Comparison of ENCODE assay signal across 9 cellular contexts in genomic region chr12:122880668-122881067, GRCh38. TPM values are rescaled to one million over a fixed set of nuclear protein-coding genes. Genes with fewer than 3 reads are reported as not detected.
DNase-seq lines count a peak whose midpoint lies in the region; ATAC-seq and TF ChIP-seq lines count a peak whose summit lies in the region.
"Had no signal": no experiment of that assay in that cellular context is flagged by ENCODE, and none has a peak within 500 bp of the region (broad histone marks: within the 10 kb centered on the region; RNA-seq: fewer than 3 reads in every experiment).

No MANE protein-coding gene starts in this region.

- no peak overlapping the region for H3K27ac ChIP-seq in CD4-positive, alpha-beta T cell (ENCODE audit: low read depth, low read length)
- H3K27ac ChIP-seq in left ventricle myocardium inferior (replicated peaks): peak overlapping the region; percentile 50
- peak overlapping the region in 7 of 8 donors; percentile 26 to 81 (median 48) for H3K27ac ChIP-seq in spleen

- no peaks in the 10 kb centered on the region for H3K9me3 Mint-ChIP-seq in CD4-positive, alpha-beta T cell
- no peaks in the 10 kb centered on the region for H3K9me3 Mint-ChIP-seq in IgD-negative memory B cell
- H3K9me3 Mint-ChIP-seq in activated CD8-positive, alpha-beta T cell treated with anti-CD3 and anti-CD28 coated beads for 36 hours: peaks cover 2% of the 10 kb centered on the region
- H3K9me3 Mint-ChIP-seq in activated T-helper 1 cell treated with anti-CD3 and anti-CD28 coated beads, Interleukin-12 subunit alpha, Interleukin-12 subunit beta, Interleukin-2, Interleukin-4 antibody, amounts not matched to agents 30 ng/mL and 10 ng/mL and 1 ng/mL, durations not matched to agents 14 hours and 24 hours and 36 hours: peaks cover 4% of the 10 kb centered on the region

- H3K4me3 ChIP-seq in left ventricle myocardium inferior (no peak overlapping the region), spleen (no peak overlapping the region)
- H3K4me3 ChIP-seq: lung had no signal

- POLR2A ChIA-PET in CD4-positive, alpha-beta T cell (lab: Charles Lee): interaction anchor here (1.3 to 3.8 kb wide), 4 partner anchors 9 to 65 kb away, joined by 3 to 35 read pairs (median 6); partner anchors contain the start of gene VPS37B
- POLR2A ChIA-PET in activated CD8-positive, alpha-beta T cell treated with anti-CD3 and anti-CD28 coated beads for 36 hours (lab: Charles Lee): interaction anchor here (0.9 to 21.6 kb wide), 4 partner anchors 9 to 95 kb away, joined by 3 to 239 read pairs (median 8); partner anchors contain the start of genes OGFOD2 and VPS37B

- H3K36me3 ChIP-seq in left ventricle myocardium inferior (no peaks in the 10 kb centered on the region), spleen (peaks cover 0 to 35% (median 0%) of the 10 kb centered on the region in 6 donors)

- H3K27ac Mint-ChIP-seq in CD4-positive, alpha-beta T cell: peak overlapping the region; percentile 75
- peak overlapping the region in 2 of 3 donors; percentile 8 for H3K27ac Mint-ChIP-seq in IgD-negative memory B cell
- no peak overlapping the region for H3K27ac Mint-ChIP-seq in activated CD8-positive, alpha-beta T cell treated with anti-CD3 and anti-CD28 coated beads for 36 hours
- no peak overlapping the region for H3K27ac Mint-ChIP-seq in activated T-helper 1 cell treated with anti-CD3 and anti-CD28 coated beads, Interleukin-12 subunit alpha, Interleukin-12 subunit beta, Interleukin-2, Interleukin-4 antibody, amounts not matched to agents 30 ng/mL and 10 ng/mL and 1 ng/mL, durations not matched to agents 14 hours and 24 hours and 36 hours

- peaks cover 16% of the 10 kb centered on the region for H3K36me3 Mint-ChIP-seq in CD4-positive, alpha-beta T cell (ENCODE audit: low read depth)
- peaks cover 12% of the 10 kb centered on the region for H3K36me3 Mint-ChIP-seq in IgD-negative memory B cell
- H3K36me3 Mint-ChIP-seq in activated CD8-positive, alpha-beta T cell treated with anti-CD3 and anti-CD28 coated beads for 36 hours (ENCODE audit: low read depth): peaks cover 28% of the 10 kb centered on the region
- H3K36me3 Mint-ChIP-seq in activated T-helper 1 cell treated with anti-CD3 and anti-CD28 coated beads, Interleukin-12 subunit alpha, Interleukin-12 subunit beta, Interleukin-2, Interleukin-4 antibody, amounts not matched to agents 30 ng/mL and 10 ng/mL and 1 ng/mL, durations not matched to agents 14 hours and 24 hours and 36 hours (ENCODE audit: low read depth): peaks cover 29% of the 10 kb centered on the region

- no peak for TF ChIP-seq CTCF in CD4-positive, alpha-beta T cell (IDR thresholded peaks at IDR 0.05)
- TF ChIP-seq CTCF in activated CD8-positive, alpha-beta T cell treated with anti-CD3 and anti-CD28 coated beads for 36 hours (IDR thresholded peaks at IDR 0.05): peak; percentile 52
- TF ChIP-seq CTCF in left ventricle myocardium inferior (IDR thresholded peaks at IDR 0.05; ENCODE audit: borderline replicate concordance): peak; percentile 43
- TF ChIP-seq CTCF in spleen (IDR thresholded peaks at IDR 0.05 in 8 of 11, conservative IDR thresholded peaks at IDR 0.05 in 3 of 11): peak in 9 of 11 experiments; percentile 11 to 60 (median 37)

- CTCF ChIA-PET in CD4-positive, alpha-beta T cell (lab: Charles Lee): interaction anchor here (1.0 to 1.8 kb wide), 5 partner anchors 8 to 72 kb away, joined by 3 to 6 read pairs (median 4); no protein-coding TSS in a partner anchor
- CTCF ChIA-PET in activated CD8-positive, alpha-beta T cell treated with anti-CD3 and anti-CD28 coated beads for 36 hours (lab: Charles Lee): interaction anchor here (0.7 to 5.0 kb wide), 12 partner anchors 8 to 101 kb away, joined by 3 to 70 read pairs (median 4); partner anchors contain the start of gene VPS37B

- intact Hi-C loops in CD4-positive, alpha-beta T cell (cut with DNase I, micrococcal nuclease): loop anchor here in 1 of 2 experiments (2.0 kb wide), 1 partner anchor 18 kb away; no protein-coding TSS in a partner anchor
- intact Hi-C loops in activated CD8-positive, alpha-beta T cell treated with anti-CD3 and anti-CD28 coated beads for 36 hours (cut with micrococcal nuclease): no loop called here
- intact Hi-C loops in left ventricle myocardium inferior (cut with micrococcal nuclease) (no loop called here), spleen (cut with DNase I; ENCODE audit: low total_unique reads) (no loop called here)
- intact Hi-C loops in activated T-helper 1 cell treated with anti-CD3 and anti-CD28 coated beads, Interleukin-12 subunit alpha, Interleukin-12 subunit beta, Interleukin-2, Interleukin-4 antibody, amounts not matched to agents 30 ng/mL and 10 ng/mL and 1 ng/mL, durations not matched to agents 14 hours and 24 hours and 36 hours (cut with micrococcal nuclease): loop anchor here (5.0 kb wide), 1 partner anchor 352 kb away; the partner anchor contains the start of genes MPHOSPH9 and MTRFR

- WGBS in spleen, 5 donors: 45 to 52% (median 46%) methylated on average over 7 to 8 of the region's 8 CpGs

- no peaks in the 10 kb centered on the region for H3K27me3 ChIP-seq in CD4-positive, alpha-beta T cell (ENCODE audit: control insufficient read depth, insufficient read depth, low read length)
- H3K27me3 ChIP-seq in left ventricle myocardium inferior (ENCODE audit: low read depth) (no peaks in the 10 kb centered on the region), spleen (replicated peaks in 1 of 7) (no peaks in the 10 kb centered on the region)

- peak overlapping the region; percentile 50 for H3K4me3 Mint-ChIP-seq in CD4-positive, alpha-beta T cell
- H3K4me3 Mint-ChIP-seq in IgD-negative memory B cell: peak overlapping the region in 1 of 4 donors; percentile 19
- no peak overlapping the region for H3K4me3 Mint-ChIP-seq in activated CD8-positive, alpha-beta T cell treated with anti-CD3 and anti-CD28 coated beads for 36 hours
- H3K4me3 Mint-ChIP-seq in activated T-helper 1 cell treated with anti-CD3 and anti-CD28 coated beads, Interleukin-12 subunit alpha, Interleukin-12 subunit beta, Interleukin-2, Interleukin-4 antibody, amounts not matched to agents 30 ng/mL and 10 ng/mL and 1 ng/mL, durations not matched to agents 14 hours and 24 hours and 36 hours: no peak overlapping the region

- H3K27me3 Mint-ChIP-seq in CD4-positive, alpha-beta T cell: no peaks in the 10 kb centered on the region
- H3K27me3 Mint-ChIP-seq in IgD-negative memory B cell: no peaks in the 10 kb centered on the region
- peaks cover 10% of the 10 kb centered on the region for H3K27me3 Mint-ChIP-seq in activated CD8-positive, alpha-beta T cell treated with anti-CD3 and anti-CD28 coated beads for 36 hours
- peaks cover 16% of the 10 kb centered on the region for H3K27me3 Mint-ChIP-seq in activated T-helper 1 cell treated with anti-CD3 and anti-CD28 coated beads, Interleukin-12 subunit alpha, Interleukin-12 subunit beta, Interleukin-2, Interleukin-4 antibody, amounts not matched to agents 30 ng/mL and 10 ng/mL and 1 ng/mL, durations not matched to agents 14 hours and 24 hours and 36 hours (ENCODE audit: insufficient read depth)

- peaks cover 94% of the 10 kb centered on the region for H3K4me1 Mint-ChIP-seq in CD4-positive, alpha-beta T cell (ENCODE audit: low read depth)
- peaks cover 65 to 69% (median 66%) of the 10 kb centered on the region in 3 donors for H3K4me1 Mint-ChIP-seq in IgD-negative memory B cell
- H3K4me1 Mint-ChIP-seq in activated CD8-positive, alpha-beta T cell treated with anti-CD3 and anti-CD28 coated beads for 36 hours (ENCODE audit: low read depth): peaks cover 91% of the 10 kb centered on the region
- peaks cover 87% of the 10 kb centered on the region for H3K4me1 Mint-ChIP-seq in activated T-helper 1 cell treated with anti-CD3 and anti-CD28 coated beads, Interleukin-12 subunit alpha, Interleukin-12 subunit beta, Interleukin-2, Interleukin-4 antibody, amounts not matched to agents 30 ng/mL and 10 ng/mL and 1 ng/mL, durations not matched to agents 14 hours and 24 hours and 36 hours (ENCODE audit: low read depth)

- H3K9me3 ChIP-seq in CD4-positive, alpha-beta T cell (ENCODE audit: control insufficient read depth, low read length): no peaks in the 10 kb centered on the region
- no peaks in the 10 kb centered on the region for H3K9me3 ChIP-seq in left ventricle myocardium inferior (replicated peaks)
- H3K9me3 ChIP-seq in spleen: no peaks in the 10 kb centered on the region

- TF ChIP-seq POLR2A in spleen (IDR thresholded peaks at IDR 0.05): no peak

- peaks cover 97% of the 10 kb centered on the region for H3K4me1 ChIP-seq in left ventricle myocardium inferior
- H3K4me1 ChIP-seq in spleen: peaks cover 82 to 98% (median 97%) of the 10 kb centered on the region in 6 donors

- DNase-seq in CD4-positive, alpha-beta T cell: no peak
- peak; percentile 51 for DNase-seq in activated CD8-positive, alpha-beta T cell treated with anti-CD3 and anti-CD28 coated beads for 36 hours
- DNase-seq in left ventricle myocardium inferior: no peak
- DNase-seq in spleen: no peak
- DNase-seq in activated T-helper 1 cell treated with anti-CD3 and anti-CD28 coated beads, Interleukin-12 subunit alpha, Interleukin-12 subunit beta, Interleukin-2, Interleukin-4 antibody, amounts not matched to agents 30 ng/mL and 10 ng/mL and 1 ng/mL, durations not matched to agents 14 hours and 24 hours and 36 hours (ENCODE audit: low spot score): no peak
- no peak for DNase-seq in ureter (ENCODE audit: low spot score)

- peak; percentile 50 for ATAC-seq in CD4-positive, alpha-beta T cell (ENCODE audit: poor library complexity)
- ATAC-seq in activated CD8-positive, alpha-beta T cell treated with anti-CD3 and anti-CD28 coated beads for 36 hours: peak; percentile 51
- no peak for ATAC-seq in HG03439 (IDR thresholded peaks at IDR 0.05; ENCODE audit: unreplicated experiment)

RNA-seq across cellular contexts. Expression of gene VPS37B, which starts 15.3 kb away (rescaled TPM):
- 100 to 1,000 TPM in 1 of 2 experiments, 10 to 100 TPM in 1; 97.7 to 104 TPM for total RNA-seq in CD4-positive, alpha-beta T cell
- 48.1 TPM for polyA plus RNA-seq in IgD-negative memory B cell
- 10 to 100 TPM; 17.8 to 18.4 TPM for total RNA-seq in activated CD8-positive, alpha-beta T cell treated with anti-CD3 and anti-CD28 coated beads for 36 hours
- 13.3 TPM for total RNA-seq in left ventricle myocardium inferior
- total RNA-seq in spleen: 10 to 100 TPM; 43.4 to 67.5 (median 54.2) TPM
- polyA plus RNA-seq in spleen: 10 to 100 TPM; 24.8 to 42.7 (median 29.6) TPM
- 12.7 and 14.3 TPM in 2 replicates for total RNA-seq in activated T-helper 1 cell treated with anti-CD3 and anti-CD28 coated beads, Interleukin-12 subunit alpha, Interleukin-12 subunit beta, Interleukin-2, Interleukin-4 antibody, amounts not matched to agents 30 ng/mL and 10 ng/mL and 1 ng/mL, durations not matched to agents 14 hours and 24 hours and 36 hours
- 59.7 TPM for total RNA-seq in ureter

RNA-seq across cellular contexts. Expression of gene HIP1R, which starts 45.4 kb away (rescaled TPM):
- 100 to 1,000 TPM; 184 to 185 TPM for total RNA-seq in CD4-positive, alpha-beta T cell
- polyA plus RNA-seq in IgD-negative memory B cell (58.3 TPM), spleen (10 to 100 TPM; 42.2 to 65.9 (median 65.1) TPM)
- 10 to 100 TPM; 22.8 to 22.9 TPM for total RNA-seq in activated CD8-positive, alpha-beta T cell treated with anti-CD3 and anti-CD28 coated beads for 36 hours
- total RNA-seq in left ventricle myocardium inferior (11.2 TPM), spleen (10 to 100 TPM; 40.3 to 65.2 (median 48.0) TPM), ureter (77.4 TPM)
- total RNA-seq in activated T-helper 1 cell treated with anti-CD3 and anti-CD28 coated beads, Interleukin-12 subunit alpha, Interleukin-12 subunit beta, Interleukin-2, Interleukin-4 antibody, amounts not matched to agents 30 ng/mL and 10 ng/mL and 1 ng/mL, durations not matched to agents 14 hours and 24 hours and 36 hours: 26.6 and 29.5 TPM in 2 replicates

Comparison
In these comparisons a context has a peak if more than half of its experiments do, and no peak if none do; other contexts are left out.
1. H3K27ac Mint-ChIP-seq: peak in CD4-positive, alpha-beta T cell (single experiment) and IgD-negative memory B cell (2 of 3); none in activated CD8-positive, alpha-beta T cell treated with anti-CD3 and anti-CD28 coated beads for 36 hours (single experiment) and activated T-helper 1 cell treated with anti-CD3 and anti-CD28 coated beads, Interleukin-12 subunit alpha, Interleukin-12 subunit beta, Interleukin-2, Interleukin-4 antibody, amounts not matched to agents 30 ng/mL and 10 ng/mL and 1 ng/mL, durations not matched to agents 14 hours and 24 hours and 36 hours (single experiment).